Comparison of ENCODE assay signal across 21 cellular contexts in genomic region chr10:26951650-26952049, GRCh38.
"Had no signal": no experiment of that assay in that cellular context is flagged by ENCODE, and none has a peak within 500 bp of the region (broad histone marks: within the 10 kb centered on the region; RNA-seq: fewer than 3 reads in every experiment).

No MANE protein-coding gene starts in this region.

- H3K36me3 Mint-ChIP-seq: mesothelial cell of epicardium, naive B cell had no signal

- DNase-seq: colonic mucosa; cortex of kidney; dermis blood vessel endothelial cell; dorsolateral prefrontal cortex; effector CD4-positive, alpha-beta T cell; effector memory CD4-positive, alpha-beta T cell; foreskin melanocyte; gastrocnemius medialis; glutamatergic neuron; head of caudate nucleus; heart right ventricle; hippocampal formation; left cardiac atrium; left lung; left ventricle myocardium superior; lower lobe of right lung; mesenchymal stem cell; mucosa of descending colon; naive B cell had no signal

- H3K4me1 Mint-ChIP-seq: mesothelial cell of epicardium had no signal

- H3K4me1 ChIP-seq: colonic mucosa, esophagus muscularis mucosa, gastrocnemius medialis, heart right ventricle, left lung, lower lobe of right lung had no signal

- H3K27me3 ChIP-seq: colonic mucosa, gastrocnemius medialis, left lung had no signal

- H3K9me3 ChIP-seq: colonic mucosa, mucosa of descending colon had no signal

- H3K36me3 ChIP-seq: colonic mucosa, esophagus muscularis mucosa, gastrocnemius medialis, heart right ventricle, left lung, lower lobe of right lung had no signal

- H3K4me3 ChIP-seq: colonic mucosa, dorsolateral prefrontal cortex, esophagus muscularis mucosa, gastrocnemius medialis, heart right ventricle, left lung, lower lobe of right lung, mucosa of descending colon had no signal

- H3K4me3 Mint-ChIP-seq: mesothelial cell of epicardium, naive B cell had no signal

- ATAC-seq: gastrocnemius medialis, heart right ventricle, left cardiac atrium, left lung, left ventricle myocardium superior, lower lobe of right lung, mucosa of descending colon had no signal

- H3K27ac ChIP-seq: colonic mucosa, dorsolateral prefrontal cortex, esophagus muscularis mucosa, gastrocnemius medialis, heart right ventricle, left lung, lower lobe of right lung had no signal

- H3K27ac Mint-ChIP-seq: mesothelial cell of epicardium had no signal
